13 cellular contexts compared by ENCODE assay signal in the genomic region with DNA sequence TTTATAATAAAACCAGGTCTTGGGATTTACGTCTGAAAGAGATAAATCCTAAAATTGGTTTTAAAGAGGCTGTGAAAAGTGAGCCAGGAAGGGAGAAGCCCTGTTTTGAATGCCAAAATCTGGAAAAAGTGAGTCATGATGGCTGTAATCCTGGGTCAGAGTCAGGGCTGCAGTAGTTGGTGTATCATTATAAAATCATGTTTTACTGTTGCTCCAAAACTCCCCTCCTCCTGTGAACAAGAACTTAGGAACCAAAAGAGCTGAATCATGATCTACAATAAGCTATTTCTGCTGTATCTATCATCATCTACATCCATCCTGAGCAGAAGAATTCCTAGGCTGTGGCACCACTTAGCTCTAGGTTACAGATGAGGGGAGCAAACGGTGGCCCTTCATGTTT.
DNase-seq lines count a peak whose midpoint lies in the region; ATAC-seq and TF ChIP-seq lines count a peak whose summit lies in the region.
"Had no signal": no experiment of that assay in that cellular context is flagged by ENCODE, and none has a peak within 500 bp of the region (broad histone marks: within the 10 kb centered on the region; RNA-seq: fewer than 3 reads in every experiment).

No MANE protein-coding gene starts in this region.

- DNase-seq in AG08396 (ENCODE audit: low spot score) (peak; percentile 33), HFFc6 (peak; percentile 92), choroid plexus epithelial cell (ENCODE audit: low read depth) (peak; percentile 72), non-pigmented ciliary epithelial cell (ENCODE audit: low read depth) (peak; percentile 26), NCI-H2171 treated with DMSO at 0.1 percent for 48 hours (lab: John Stamatoyannopoulos, UW) (no peak)
- no peak for DNase-seq in activated T-cell treated with anti-CD3 and anti-CD28 coated beads, Interleukin-2, amount 50 U/mL, for 4 hours
- DNase-seq: activated naive CD4-positive, alpha-beta T cell treated with anti-CD3 and anti-CD28 coated beads, Interleukin-2, amount 10 ng/mL, durations not matched to agents 7 days and 5 days; erythroblast had no signal

- H3K27ac Mint-ChIP-seq in HFFc6, result peak overlapping the region; percentile 92
- H3K27ac Mint-ChIP-seq: activated naive CD4-positive, alpha-beta T cell treated with anti-CD3 and anti-CD28 coated beads, Interleukin-2, amount 10 ng/mL, durations not matched to agents 7 days and 5 days; CD14-positive monocyte had no signal

- H3K4me3 Mint-ChIP-seq in HFFc6, result peak overlapping the region; percentile 43
- no peak overlapping the region for H3K4me3 Mint-ChIP-seq in activated T-cell treated with anti-CD3 and anti-CD28 coated beads, Interleukin-2, amount 50 U/mL, for 4 hours
- H3K4me3 Mint-ChIP-seq: activated naive CD4-positive, alpha-beta T cell treated with anti-CD3 and anti-CD28 coated beads, Interleukin-2, amount 10 ng/mL, durations not matched to agents 7 days and 5 days; CD14-positive monocyte had no signal

- H3K4me1 Mint-ChIP-seq in HFFc6 (ENCODE audit: low read depth), result peaks cover 67% of the 10 kb centered on the region
- H3K4me1 Mint-ChIP-seq in activated T-cell treated with anti-CD3 and anti-CD28 coated beads, Interleukin-2, amount 50 U/mL, for 4 hours (ENCODE audit: low read depth), result no peaks in the 10 kb centered on the region
- H3K4me1 Mint-ChIP-seq: activated naive CD4-positive, alpha-beta T cell treated with anti-CD3 and anti-CD28 coated beads, Interleukin-2, amount 10 ng/mL, durations not matched to agents 7 days and 5 days; CD14-positive monocyte had no signal

- H3K27me3 Mint-ChIP-seq in HFFc6 (ENCODE audit: insufficient read depth), result 0 out of 2 replicates have a peak, but pooled peaks cover under 1% of the 10 kb centered on the region
- H3K27me3 Mint-ChIP-seq in activated T-cell treated with anti-CD3 and anti-CD28 coated beads, Interleukin-2, amount 50 U/mL, for 4 hours (ENCODE audit: low read depth), result no peaks in the 10 kb centered on the region
- H3K27me3 Mint-ChIP-seq: activated naive CD4-positive, alpha-beta T cell treated with anti-CD3 and anti-CD28 coated beads, Interleukin-2, amount 10 ng/mL, durations not matched to agents 7 days and 5 days had no signal

- TF ChIP-seq CTCF in HFFc6 (IDR thresholded peaks at IDR 0.05), result no peak
- no peak for TF ChIP-seq CTCF in choroid plexus epithelial cell (conservative IDR thresholded peaks at IDR 0.05; ENCODE audit: low read depth, low read length)

- no peaks in the 10 kb centered on the region for H3K9me3 Mint-ChIP-seq in HFFc6
- H3K9me3 Mint-ChIP-seq in activated T-cell treated with anti-CD3 and anti-CD28 coated beads, Interleukin-2, amount 50 U/mL, for 4 hours, result peaks cover 7% of the 10 kb centered on the region

- ATAC-seq in HG03045 (IDR thresholded peaks at IDR 0.05; ENCODE audit: unreplicated experiment), result no peak
- no peak for ATAC-seq in HG02798 (IDR thresholded peaks at IDR 0.05; ENCODE audit: poor library complexity, unreplicated experiment)
- ATAC-seq in activated T-cell treated with anti-CD3 and anti-CD28 coated beads, Interleukin-2, amount 50 U/mL, for 4 hours, result no peak
- ATAC-seq: SK-N-SH treated with all-trans-retinoic acid at 6 μM for 48 hours had no signal

- no peak overlapping the region for H3K4me3 ChIP-seq in choroid plexus epithelial cell (ENCODE audit: low read depth, low read length)
- H3K4me3 ChIP-seq: HAP-1 had no signal

- H3K36me3 Mint-ChIP-seq in HFFc6 (ENCODE audit: low read depth), result no peaks in the 10 kb centered on the region
- H3K36me3 Mint-ChIP-seq in activated T-cell treated with anti-CD3 and anti-CD28 coated beads, Interleukin-2, amount 50 U/mL, for 4 hours (ENCODE audit: insufficient read depth), result no peaks in the 10 kb centered on the region
- H3K36me3 Mint-ChIP-seq: activated naive CD4-positive, alpha-beta T cell treated with anti-CD3 and anti-CD28 coated beads, Interleukin-2, amount 10 ng/mL, durations not matched to agents 7 days and 5 days; CD14-positive monocyte had no signal

Comparison
In these comparisons a context has a peak if more than half of its experiments do, and no peak if none do; other contexts are left out.
1. DNase-seq: peak in AG08396 (single experiment), HFFc6 (single experiment), choroid plexus epithelial cell (single experiment) and non-pigmented ciliary epithelial cell (single experiment); none in NCI-H2171 treated with DMSO at 0.1 percent for 48 hours (single experiment) and activated T-cell treated with anti-CD3 and anti-CD28 coated beads, Interleukin-2, amount 50 U/mL, for 4 hours (single experiment).